Comparison of ENCODE assay signal across 7 cellular contexts in the genomic region with DNA sequence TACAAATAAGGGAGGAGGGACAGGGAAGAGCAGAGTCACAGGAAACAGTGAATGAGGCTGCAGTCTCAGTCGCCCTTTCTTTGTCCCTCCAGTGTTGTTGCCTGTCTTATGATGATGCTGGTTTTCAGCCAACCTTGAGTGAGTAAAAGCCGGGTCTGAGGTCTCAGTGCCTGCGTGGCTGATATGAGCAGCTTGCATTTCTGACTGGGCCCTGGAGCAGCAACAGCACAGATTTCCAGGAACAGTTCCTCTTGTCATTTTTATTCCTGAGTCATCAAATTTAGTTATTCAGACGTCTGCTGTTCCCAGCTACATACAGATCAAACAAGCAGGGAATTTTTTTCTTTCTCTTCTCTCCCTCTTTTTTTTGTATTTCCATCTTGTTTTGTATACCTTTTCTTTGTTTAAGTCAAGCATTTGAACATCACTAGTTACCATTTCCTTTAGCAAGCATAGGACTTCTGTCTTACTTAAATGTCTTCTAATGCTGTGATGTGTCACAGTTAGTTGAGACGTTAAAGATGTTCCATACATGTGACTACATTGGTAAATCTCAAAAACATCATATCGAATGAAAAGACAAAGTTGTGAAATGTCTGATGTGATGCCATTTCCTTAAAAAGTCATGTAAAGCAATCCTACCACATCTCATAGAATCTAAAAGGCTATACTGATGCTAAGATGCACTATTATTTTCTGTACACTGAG. TPM values are rescaled to one million over a fixed set of nuclear protein-coding genes. Genes with fewer than 3 reads are reported as not detected.
DNase-seq lines count a peak whose midpoint lies in the region; ATAC-seq and TF ChIP-seq lines count a peak whose summit lies in the region.

No MANE protein-coding gene starts in this region.

- H3K36me3 ChIP-seq in fibroblast of lung (ENCODE audit: control insufficient read depth, insufficient read depth, low read length) (no peaks in the 10 kb centered on the region), parathyroid adenoma (ENCODE audit: control insufficient read depth, insufficient read depth, low read length) (no peaks in the 10 kb centered on the region)

- H3K4me2 ChIP-seq in fibroblast of lung (ENCODE audit: extremely low read depth, insufficient read depth, low read length): no peak overlapping the region
- H3K4me2 ChIP-seq in parathyroid adenoma (ENCODE audit: low read length): peak overlapping the region; percentile 2

- no peak overlapping the region for H3K9ac ChIP-seq in fibroblast of lung (ENCODE audit: insufficient read depth, low read length)
- no peak overlapping the region for H3K9ac ChIP-seq in parathyroid adenoma

- TF ChIP-seq CTCF in fibroblast of lung (conservative IDR thresholded peaks at IDR 0.05 in 1 of 2, IDR thresholded peaks at IDR 0.05 in 1 of 2; ENCODE audit: low read depth in 1 of 2, low read length in 2 of 2) (no peak), parathyroid adenoma (IDR thresholded peaks at IDR 0.05) (no peak)

- H3K4me3 ChIP-seq in fibroblast of lung (replicated peaks in 1 of 4; ENCODE audit: control extremely low read depth in 1 of 4, insufficient read depth in 1 of 4, low read depth in 3 of 4, low read length in 4 of 4) (no peak overlapping the region), parathyroid adenoma (ENCODE audit: low read depth, low read length) (no peak overlapping the region)

- H3K27ac ChIP-seq in fibroblast of lung (ENCODE audit: insufficient read depth, low read length) (no peak overlapping the region), parathyroid adenoma (peak overlapping the region; percentile 3)

- H3K9me3 ChIP-seq in fibroblast of lung (ENCODE audit: control insufficient read depth, insufficient read depth, low read depth, low read length) (no peaks in the 10 kb centered on the region), parathyroid adenoma (ENCODE audit: control insufficient read depth, low read length) (no peaks in the 10 kb centered on the region)

- H3K27me3 ChIP-seq in fibroblast of lung (ENCODE audit: control insufficient read depth, insufficient read depth, low read length): no peaks in the 10 kb centered on the region
- no peaks in the 10 kb centered on the region for H3K27me3 ChIP-seq in parathyroid adenoma (ENCODE audit: control insufficient read depth, insufficient read depth, low read length)

- H2AFZ ChIP-seq in fibroblast of lung (ENCODE audit: low read length) (peak overlapping the region; percentile 7), parathyroid adenoma (peak overlapping the region; percentile 63)

- peak; percentile 33 for DNase-seq in HCEC 1CT
- DNase-seq in UCSD-AML1 (lab: John Stamatoyannopoulos, UW; ENCODE audit: unreplicated experiment): peak; percentile 33
- DNase-seq in fibroblast of lung (ENCODE audit: low read depth in 2 of 2): peak; percentile 62 to 88
- no peak for DNase-seq in NCI-H526 treated with DMSO at 0.1 percent for 48 hours (lab: John Stamatoyannopoulos, UW)
- DNase-seq in NCI-H345 (lab: John Stamatoyannopoulos, UW): no peak

- no peak for ATAC-seq in HG03196 (IDR thresholded peaks at IDR 0.05; ENCODE audit: unreplicated experiment)

- H3K79me2 ChIP-seq in fibroblast of lung (ENCODE audit: control insufficient read depth, insufficient read depth, low read length): no peaks in the 10 kb centered on the region
- H3K79me2 ChIP-seq in parathyroid adenoma: peaks cover 3% of the 10 kb centered on the region

- H3K4me1 ChIP-seq in fibroblast of lung (ENCODE audit: control insufficient read depth, extremely low read depth, insufficient read depth, low read length): no peaks in the 10 kb centered on the region
- H3K4me1 ChIP-seq in parathyroid adenoma: peaks cover 9% of the 10 kb centered on the region

- H4K20me1 ChIP-seq in fibroblast of lung (ENCODE audit: control insufficient read depth, extremely low read depth, insufficient read depth, low read length): no peaks in the 10 kb centered on the region

RNA-seq across cellular contexts. Expression of a gene that starts 26.6 kb away (rescaled TPM):
- total RNA-seq in fibroblast of lung: under 0.01 TPM in 1 of 2 replicates, not detected in the other
- not detected in 2 replicates for polyA plus RNA-seq in fibroblast of lung
- polyA plus RNA-seq in fibroblast of lung (2012): not detected in 2 replicates
- polyA minus RNA-seq in fibroblast of lung (ENCODE audit: low replicate concordance): not detected in 2 replicates

Comparison
In these comparisons a context has a peak if more than half of its experiments do, and no peak if none do; other contexts are left out.
1. DNase-seq: peak in HCEC 1CT (single experiment), UCSD-AML1 (single experiment) and fibroblast of lung (2 of 2); none in NCI-H526 treated with DMSO at 0.1 percent for 48 hours (single experiment) and NCI-H345 (single experiment).